In genomic region chr3:186841637-186842036, GRCh38 we compare ENCODE assay signal across 23 cellular contexts. TPM values are rescaled to one million over a fixed set of nuclear protein-coding genes. Genes with fewer than 3 reads are reported as not detected.
A peak's percentile ranks its signal among the peaks of the same experiment; 100 is the strongest.
DNase-seq lines count a peak whose midpoint lies in the region; ATAC-seq and TF ChIP-seq lines count a peak whose summit lies in the region.
"Had no signal": no experiment of that assay in that cellular context is flagged by ENCODE, and none has a peak within 500 bp of the region (broad histone marks: within the 10 kb centered on the region; RNA-seq: fewer than 3 reads in every experiment).

No MANE protein-coding gene starts in this region.

- H3K27ac ChIP-seq in BLaER1 treated with 17β-estradiol and CSF1 and Interleukin-3, amounts not matched to agents 10 nM and 100 nM: peak overlapping the region in 8 of 11 experiments; percentile 85 to 98 (median 94); a peak in 17 of 22 replicates
- H3K27ac ChIP-seq in lower lobe of right lung: no peak overlapping the region
- H3K27ac ChIP-seq: SK-N-MC had no signal

- no peak overlapping the region for H3K4me3 ChIP-seq in BLaER1 treated with 17β-estradiol and CSF1 and Interleukin-3, amounts not matched to agents 10 nM and 100 nM
- no peak overlapping the region for H3K4me3 ChIP-seq in lower lobe of right lung
- H3K4me3 ChIP-seq: GM23338, HAP-1, SK-N-MC had no signal

- H3K4me1 Mint-ChIP-seq in dendritic cell treated with granulocyte-macrophage colony-stimulating factor and Interleukin-4, amounts not matched to agents 40 ng/mL and 50 ng/mL, for 4 days (ENCODE audit: low read depth): peaks cover 53% of the 10 kb centered on the region
- peaks cover 5% of the 10 kb centered on the region for H3K4me1 Mint-ChIP-seq in mesothelial cell of epicardium
- H3K4me1 Mint-ChIP-seq: GM23338 had no signal

- H3K4me3 Mint-ChIP-seq in dendritic cell treated with granulocyte-macrophage colony-stimulating factor and Interleukin-4, amounts not matched to agents 40 ng/mL and 50 ng/mL, for 4 days: no peak overlapping the region
- H3K4me3 Mint-ChIP-seq in mesothelial cell of epicardium: no peak overlapping the region
- H3K4me3 Mint-ChIP-seq: CD4-positive, alpha-beta T cell; GM23338 had no signal

- H3K27ac Mint-ChIP-seq in dendritic cell treated with granulocyte-macrophage colony-stimulating factor and Interleukin-4, amounts not matched to agents 40 ng/mL and 50 ng/mL, for 4 days: peak overlapping the region; percentile 41
- H3K27ac Mint-ChIP-seq in mesothelial cell of epicardium: no peak overlapping the region
- H3K27ac Mint-ChIP-seq: CD4-positive, alpha-beta T cell; GM23338 had no signal

- H3K9me3 ChIP-seq in BLaER1 treated with 17β-estradiol and CSF1 and Interleukin-3, amounts not matched to agents 10 nM and 100 nM (replicated peaks in 1 of 11): no peaks in the 10 kb centered on the region
- H3K9me3 ChIP-seq in lower lobe of right lung: no peaks in the 10 kb centered on the region
- H3K9me3 ChIP-seq: HAP-1 had no signal

- intact Hi-C loops in dendritic cell treated with granulocyte-macrophage colony-stimulating factor and Interleukin-4, amounts not matched to agents 40 ng/mL and 50 ng/mL, for 4 days (cut with micrococcal nuclease): no loop called here
- intact Hi-C loops in lower lobe of right lung (cut with DNase I): no loop called here

- DNase-seq in DMS53 (lab: John Stamatoyannopoulos, UW) (peak; percentile 44), lower lobe of right lung (no peak), mesothelial cell of epicardium (ENCODE audit: low spot score in 2 of 2, unreplicated experiment in 2 of 2) (no peak), epidermal melanocyte (ENCODE audit: insufficient read length, low spot score) (no peak), NCI-H345 treated with DMSO at 0.1 percent for 48 hours (lab: John Stamatoyannopoulos, UW; ENCODE audit: unreplicated experiment) (no peak)
- DNase-seq: CD4-positive, alpha-beta T cell; COR-L47; DND-41; KG1; NCI-H1092 treated with DMSO at 0.1 percent for 48 hours; NCI-H146; NCI-H2029 treated with DMSO at 0.1 percent for 48 hours; NCI-H2171 treated with DMSO at 0.1 percent for 48 hours; NCI-H446; NCI-H526 treated with DMSO at 0.1 percent for 48 hours; Right ventricle myocardium superior had no signal

- H3K36me3 ChIP-seq in BLaER1 treated with 17β-estradiol and CSF1 and Interleukin-3, amounts not matched to agents 10 nM and 100 nM: no peaks in the 10 kb centered on the region
- no peaks in the 10 kb centered on the region for H3K36me3 ChIP-seq in lower lobe of right lung
- H3K36me3 ChIP-seq: HAP-1 had no signal

- no peaks in the 10 kb centered on the region for H4K20me1 ChIP-seq in BLaER1 treated with 17β-estradiol and CSF1 and Interleukin-3, amounts not matched to agents 10 nM and 100 nM

- H3K4me2 ChIP-seq in BLaER1 treated with 17β-estradiol and CSF1 and Interleukin-3, amounts not matched to agents 10 nM and 100 nM: peak overlapping the region in 9 of 11 experiments; percentile 66 to 82 (median 80); a peak in 18 of 22 replicates
- H3K4me2 ChIP-seq: GM23338 had no signal

- H3K9ac ChIP-seq in BLaER1 treated with 17β-estradiol and CSF1 and Interleukin-3, amounts not matched to agents 10 nM and 100 nM: peak overlapping the region in 7 of 11 experiments; percentile 73 to 88 (median 79); a peak in 11 of 22 replicates

- ATAC-seq in lower lobe of right lung: peak; percentile 51 to 66
- ATAC-seq: GM23338 had no signal

- H3K4me1 ChIP-seq in BLaER1 treated with 17β-estradiol and CSF1 and Interleukin-3, amounts not matched to agents 10 nM and 100 nM: peaks cover 29 to 78% (median 59%) of the 10 kb centered on the region in 10 experiments
- H3K4me1 ChIP-seq in lower lobe of right lung: no peaks in the 10 kb centered on the region

- H3K36me3 Mint-ChIP-seq in dendritic cell treated with granulocyte-macrophage colony-stimulating factor and Interleukin-4, amounts not matched to agents 40 ng/mL and 50 ng/mL, for 4 days (ENCODE audit: low read depth): no peaks in the 10 kb centered on the region
- no peaks in the 10 kb centered on the region for H3K36me3 Mint-ChIP-seq in mesothelial cell of epicardium

- TF ChIP-seq CTCF in lower lobe of right lung (IDR thresholded peaks at IDR 0.05) (no peak), mesothelial cell of epicardium (IDR thresholded peaks at IDR 0.05; ENCODE audit: unreplicated experiment) (no peak)

- H3K9me3 Mint-ChIP-seq in dendritic cell treated with granulocyte-macrophage colony-stimulating factor and Interleukin-4, amounts not matched to agents 40 ng/mL and 50 ng/mL, for 4 days: no peaks in the 10 kb centered on the region
- no peaks in the 10 kb centered on the region for H3K9me3 Mint-ChIP-seq in mesothelial cell of epicardium
- H3K9me3 Mint-ChIP-seq: CD4-positive, alpha-beta T cell; GM23338 had no signal

- H3K27me3 ChIP-seq in BLaER1 treated with 17β-estradiol and CSF1 and Interleukin-3, amounts not matched to agents 10 nM and 100 nM: no peaks in the 10 kb centered on the region
- no peaks in the 10 kb centered on the region for H3K27me3 ChIP-seq in lower lobe of right lung (ENCODE audit: low read depth)

- H3K27me3 Mint-ChIP-seq in dendritic cell treated with granulocyte-macrophage colony-stimulating factor and Interleukin-4, amounts not matched to agents 40 ng/mL and 50 ng/mL, for 4 days: peaks cover 1% of the 10 kb centered on the region
- H3K27me3 Mint-ChIP-seq in mesothelial cell of epicardium (ENCODE audit: low read depth): peaks cover 13% of the 10 kb centered on the region

RNA-seq across cellular contexts. Expression of gene ADIPOQ, which starts 0.9 kb away (rescaled TPM):
- total RNA-seq in lower lobe of right lung (not detected), mesothelial cell of epicardium (not detected in 3 replicates)
- total RNA-seq: CD4-positive, alpha-beta T cell; GM23338; HT1080; RPMI7951 had no signal

RNA-seq across cellular contexts. Expression of gene RFC4, which starts 35.4 kb away (rescaled TPM):
- total RNA-seq in lower lobe of right lung (8.4 TPM), mesothelial cell of epicardium (32.9 to 36.0 TPM (median 33.2 TPM) in 3 replicates)

RNA-seq across cellular contexts. Expression of gene EIF4A2, which starts 58.3 kb away (rescaled TPM):
- total RNA-seq in lower lobe of right lung (424 TPM), mesothelial cell of epicardium (527 to 559 TPM (median 548 TPM) in 3 replicates)
